In the genomic region with DNA sequence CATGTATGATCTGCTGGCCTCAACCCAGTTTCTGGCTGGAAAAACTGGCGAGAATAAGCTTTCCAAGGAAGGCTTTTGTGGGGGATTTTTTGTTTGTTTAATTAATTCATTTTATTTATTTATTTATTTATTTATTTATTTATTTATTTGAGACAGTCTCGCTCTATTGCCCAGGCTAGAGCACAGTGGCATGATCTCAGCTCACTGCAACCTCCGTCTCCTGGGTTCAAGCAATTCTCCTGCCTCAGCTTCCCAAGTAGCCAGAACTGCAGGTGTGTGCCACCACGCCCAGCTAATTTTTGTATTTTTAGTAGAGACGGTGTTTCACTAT, we compare ENCODE assay signal across 8 cellular contexts.
DNase-seq lines count a peak whose midpoint lies in the region; ATAC-seq, FAIRE-seq and TF ChIP-seq lines count a peak whose summit lies in the region.
"Not testable (repeated sequence)": the region's sequence is repeated elsewhere in the genome, so short reads cannot be mapped to it uniquely, and the experiment has no call there.

No MANE protein-coding gene starts in this region.

- H2AFZ ChIP-seq in GM23248; SK-N-SH (ENCODE audit: low read depth); astrocyte (ENCODE audit: low read depth, low read length); HepG2 (ENCODE audit: low read length); neuronal stem cell (ENCODE audit: low read length): not testable (repeated sequence)

- FAIRE-seq in astrocyte (lab: Jason Lieb, UNC); HepG2 (lab: Jason Lieb, UNC): not testable (repeated sequence)

- not testable (repeated sequence) for H3K79me1 ChIP-seq in neuronal stem cell (ENCODE audit: low read depth, low read length)

- H3K9me2 ChIP-seq in GM23248 (ENCODE audit: insufficient read depth); SK-N-SH: not testable (repeated sequence)

- intact Hi-C loops in esophagus muscularis mucosa (cut with DNase I); HepG2 (cut with micrococcal nuclease; ENCODE audit: unreplicated experiment); stomach (cut with DNase I; ENCODE audit: low total_unique reads): not testable (repeated sequence)

- not testable (repeated sequence) for BruUV-seq in HepG2 (replicated peaks; lab: Mats Ljungman, UMichigan)

- H4K20me1 ChIP-seq in GM23248 (ENCODE audit: insufficient read depth); SK-N-SH (ENCODE audit: insufficient read depth); astrocyte (ENCODE audit: insufficient read depth, low read length): not testable (repeated sequence)
- peaks cover 36% of the 10 kb centered on the region for H4K20me1 ChIP-seq in HepG2 (ENCODE audit: insufficient read depth, low read length)

- WGBS in GM23248 (ENCODE audit: low coverage in 1 of 2, low lambda C conversion rate in 2 of 2, missing lambda C conversion rate in 2 of 2), 2 experiments = 78% methylated on average over 5 of the region's 5 CpGs
- 96% methylated on average over 5 of the region's 5 CpGs for whole genome bisulfite sequencing in SK-N-SH (ENCODE audit: low lambda C conversion rate)
- 83% methylated on average over 5 of the region's 5 CpGs for WGBS in esophagus muscularis mucosa
- WGBS in HepG2 (ENCODE audit: low lambda C conversion rate) = 97% methylated on average over 5 of the region's 5 CpGs
- WGBS in neuronal stem cell (ENCODE audit: extremely low coverage in 2 of 2, insufficient read length in 2 of 2, insufficient replicate concordance in 1 of 2), 2 donors = no CpG with 5 or more reads among the region's 5 CpGs
- WGBS in stomach, 5 donors = 82 to 89% (median 83%) methylated on average over 5 of the region's 5 CpGs
- 94 to 95% methylated on average over 5 of the region's 5 CpGs for WGBS in upper lobe of left lung, 2 donors

- H3K4me2 ChIP-seq in GM23248 (ENCODE audit: unreplicated experiment) = peak overlapping the region; percentile 55
- H3K4me2 ChIP-seq in SK-N-SH = 0 out of 2 replicates have a peak overlapping the region, but pooled peaks have one; percentile 13
- peak overlapping the region; percentile 53 for H3K4me2 ChIP-seq in astrocyte (ENCODE audit: low read length)
- not testable (repeated sequence) for H3K4me2 ChIP-seq in HepG2 (ENCODE audit: low read depth, low read length); neuronal stem cell (ENCODE audit: insufficient read depth, low read length, poor library complexity, severe bottlenecking)

- not testable (repeated sequence) for H2BK120ac ChIP-seq in neuronal stem cell (ENCODE audit: low read depth, low read length)

- H3K36me3 Mint-ChIP-seq in astrocyte (ENCODE audit: low read depth, unreplicated experiment) = peaks cover 12% of the 10 kb centered on the region

- H3F3A ChIP-seq in GM23248 (ENCODE audit: insufficient read depth) (peaks cover 62% of the 10 kb centered on the region), SK-N-SH (replicated peaks; ENCODE audit: insufficient read depth) (peaks cover 72% of the 10 kb centered on the region)

- not testable (repeated sequence) for H3K23ac ChIP-seq in neuronal stem cell (ENCODE audit: low read depth, low read length, poor library complexity)

- DNase-seq in GM23248; SK-N-SH; astrocyte (ENCODE audit: low read depth); esophagus muscularis mucosa (ENCODE audit: extremely low spot score); HepG2 (ENCODE audit: low spot score); neuronal stem cell (ENCODE audit: low spot score); stomach; upper lobe of left lung: not testable (repeated sequence)

- POLR2A ChIA-PET in SK-N-SH (lab: Yijun Ruan, JAX) = not testable (repeated sequence)
- POLR2A ChIA-PET in HepG2 (lab: Yijun Ruan, JAX) = interaction anchor here (6.8 kb wide), 1 partner anchor 81 kb away, joined by 76 read pairs; a partner anchor contains a TSS

- not testable (repeated sequence) for H4K91ac ChIP-seq in neuronal stem cell (ENCODE audit: low read depth, low read length, poor library complexity)

- TF ChIP-seq RAD21 in SK-N-SH (IDR thresholded peaks at IDR 0.05; ENCODE audit: low read length); HepG2 (CRISPR knock-in tag; IDR thresholded peaks at IDR 0.05): not testable (repeated sequence)

- H3K27me3 ChIP-seq in GM23248 (replicated peaks; ENCODE audit: insufficient read depth); SK-N-SH (ENCODE audit: insufficient read depth); astrocyte (ENCODE audit: insufficient read depth, low read length); esophagus muscularis mucosa; HepG2 (ENCODE audit: control insufficient read depth in 1 of 2, insufficient read depth in 2 of 2, low read length in 2 of 2); neuronal stem cell (ENCODE audit: control insufficient read depth in 3 of 3, insufficient read depth in 3 of 3, low read depth in 1 of 3, low read length in 3 of 3); stomach; upper lobe of left lung: not testable (repeated sequence)

- not testable (repeated sequence) for H4K8ac ChIP-seq in neuronal stem cell (ENCODE audit: low read depth, low read length)

- not testable (repeated sequence) for H2BK5ac ChIP-seq in neuronal stem cell (ENCODE audit: low read length)

- in situ Hi-C loops in GM23248 (cut with MboI) = loop anchor here (10.0 kb wide), 2 partner anchors 107 to 347 kb away; no protein-coding TSS in a partner anchor
- in situ Hi-C loops in HepG2 (cut with HindIII; ENCODE audit: extremely low pct_ligation_motif_present, low pct_unique_long_range_greater_than_20kb) = loop anchor here (10.0 kb wide), 1 partner anchor 107 kb away; no protein-coding TSS in a partner anchor

- H3K9ac ChIP-seq in GM23248 = peak overlapping the region; percentile 23
- H3K9ac ChIP-seq in SK-N-SH; HepG2 (ENCODE audit: insufficient read depth, low read depth, low read length); neuronal stem cell (ENCODE audit: low read depth, low read length, poor library complexity): not testable (repeated sequence)
- peak overlapping the region; percentile 44 for H3K9ac ChIP-seq in astrocyte (ENCODE audit: low read length)

- H3K27ac Mint-ChIP-seq in astrocyte (ENCODE audit: unreplicated experiment) = peak overlapping the region; percentile 8

- H3K27me3 Mint-ChIP-seq in astrocyte (ENCODE audit: low read depth, unreplicated experiment) = not testable (repeated sequence)

- H3K4me3 Mint-ChIP-seq in astrocyte (ENCODE audit: unreplicated experiment) = not testable (repeated sequence)

- not testable (repeated sequence) for H3K4me3 ChIP-seq in GM23248; SK-N-SH (ENCODE audit: low read depth in 2 of 2, low read length in 1 of 2); astrocyte (ENCODE audit: insufficient read depth, low read depth, low read length); esophagus muscularis mucosa; HepG2 (replicated peaks in 1 of 3; ENCODE audit: insufficient read depth in 1 of 3, low read depth in 2 of 3, low read length in 3 of 3); neuronal stem cell (ENCODE audit: low read length in 2 of 2); stomach; upper lobe of left lung

- peaks cover 54% of the 10 kb centered on the region for H3K4me1 ChIP-seq in GM23248 (ENCODE audit: insufficient read depth)
- H3K4me1 ChIP-seq in SK-N-SH (ENCODE audit: control insufficient read depth in 1 of 2, insufficient read depth in 2 of 2, low read depth in 1 of 2, low read length in 1 of 2) = peaks cover 8 to 48% of the 10 kb centered on the region in 2 experiments
- peaks cover 63% of the 10 kb centered on the region for H3K4me1 ChIP-seq in astrocyte (ENCODE audit: insufficient read depth, low read length)
- H3K4me1 ChIP-seq in esophagus muscularis mucosa = peaks cover 46 to 64% (median 57%) of the 10 kb centered on the region in 4 donors
- H3K4me1 ChIP-seq in HepG2 (ENCODE audit: insufficient read depth, low read length) = peaks cover 23% of the 10 kb centered on the region
- not testable (repeated sequence) for H3K4me1 ChIP-seq in neuronal stem cell (ENCODE audit: control insufficient read depth in 2 of 2, insufficient read depth in 1 of 2, low read depth in 1 of 2, low read length in 2 of 2)
- H3K4me1 ChIP-seq in stomach = peaks cover 36 to 67% (median 50%) of the 10 kb centered on the region in 4 donors
- peaks cover 18 to 28% (median 27%) of the 10 kb centered on the region in 4 donors for H3K4me1 ChIP-seq in upper lobe of left lung

- not testable (repeated sequence) for H3K14ac ChIP-seq in neuronal stem cell (ENCODE audit: low read length)

- not testable (repeated sequence) for H3K4ac ChIP-seq in neuronal stem cell (ENCODE audit: low read length)

- CTCF ChIA-PET in SK-N-SH (lab: Yijun Ruan, JAX) = interaction anchor here (0.7 to 16.3 kb wide), 4 partner anchors 72 to 104 kb away, joined by 3 to 546 read pairs (median 4); no protein-coding TSS in a partner anchor
- CTCF ChIA-PET in HepG2 (lab: Yijun Ruan, JAX; ENCODE audit: low intra/inter-chr PET ratio, low total read pairs) = not testable (repeated sequence)

- peak overlapping the region; percentile 23 for H3K18ac ChIP-seq in neuronal stem cell (ENCODE audit: low read length)

- H3K27ac ChIP-seq in GM23248 (peak overlapping the region; percentile 87), SK-N-SH (ENCODE audit: low read depth in 2 of 2, low read length in 1 of 2) (peak overlapping the region; percentile 50 to 97), astrocyte (ENCODE audit: low read depth, low read length) (peak overlapping the region; percentile 97), esophagus muscularis mucosa (replicated peaks in 1 of 4) (peak overlapping the region; percentile 59 to 83 (median 78)), stomach (peak overlapping the region in 4 of 5 donors; percentile 63 to 87 (median 84)), upper lobe of left lung (peak overlapping the region in 3 of 4 donors; percentile 27 to 85 (median 52))
- H3K27ac ChIP-seq in HepG2 (ENCODE audit: extremely low read length, insufficient read depth, low read length); neuronal stem cell (replicated peaks; ENCODE audit: low read length): not testable (repeated sequence)

- not testable (repeated sequence) for H2BK12ac ChIP-seq in neuronal stem cell (ENCODE audit: low read length)

- TF ChIP-seq CTCF in SK-N-SH (IDR thresholded peaks at IDR 0.05); astrocyte (IDR thresholded peaks at IDR 0.05; ENCODE audit: insufficient read depth, low read depth, low read length); esophagus muscularis mucosa (IDR thresholded peaks at IDR 0.05); HepG2 (CRISPR knock-in tag; IDR thresholded peaks at IDR 0.05); stomach (IDR thresholded peaks at IDR 0.05); upper lobe of left lung (IDR thresholded peaks at IDR 0.05): not testable (repeated sequence)

- peaks cover 44% of the 10 kb centered on the region for H3K4me1 Mint-ChIP-seq in astrocyte (ENCODE audit: low read depth, unreplicated experiment)

- peaks cover 20% of the 10 kb centered on the region; the same call in 1 of the 2 replicates for H3K36me3 ChIP-seq in GM23248 (ENCODE audit: low read depth)
- peaks cover 25 to 57% of the 10 kb centered on the region in 2 experiments for H3K36me3 ChIP-seq in SK-N-SH (replicated peaks in 1 of 2; ENCODE audit: control insufficient read depth in 1 of 2, insufficient read depth in 2 of 2, low read length in 1 of 2)
- peaks cover 18% of the 10 kb centered on the region for H3K36me3 ChIP-seq in astrocyte (ENCODE audit: insufficient read depth, low read length)
- peaks cover 17 to 56% (median 55%) of the 10 kb centered on the region in 4 donors for H3K36me3 ChIP-seq in esophagus muscularis mucosa
- peaks cover 50 to 89% of the 10 kb centered on the region in 2 experiments for H3K36me3 ChIP-seq in HepG2 (replicated peaks in 1 of 2; ENCODE audit: control insufficient read depth in 1 of 2, insufficient read depth in 2 of 2, low read length in 2 of 2)
- H3K36me3 ChIP-seq in neuronal stem cell (replicated peaks in 1 of 2; ENCODE audit: control insufficient read depth in 2 of 2, insufficient read depth in 2 of 2, low read length in 2 of 2) = peaks cover 26 to 99% of the 10 kb centered on the region in 2 donors
- H3K36me3 ChIP-seq in stomach = peaks cover 38 to 77% (median 66%) of the 10 kb centered on the region in 4 donors
- H3K36me3 ChIP-seq in upper lobe of left lung = peaks cover 11 to 72% (median 39%) of the 10 kb centered on the region in 4 donors

- TF ChIP-seq POLR2A in esophagus muscularis mucosa (IDR thresholded peaks at IDR 0.05; ENCODE audit: low read depth); HepG2 (IDR thresholded peaks at IDR 0.05; ENCODE audit: insufficient read depth in 1 of 2, low read depth in 2 of 2, low read length in 2 of 2); stomach (IDR thresholded peaks at IDR 0.05); upper lobe of left lung (IDR thresholded peaks at IDR 0.05): not testable (repeated sequence)

- H2BK15ac ChIP-seq in neuronal stem cell (ENCODE audit: low read length) = not testable (repeated sequence)

- not testable (repeated sequence) for H3K9me3 Mint-ChIP-seq in astrocyte (ENCODE audit: unreplicated experiment)

- not testable (repeated sequence) for H3K9me3 ChIP-seq in GM23248 (ENCODE audit: low read depth); SK-N-SH; astrocyte (ENCODE audit: insufficient read depth, low read depth, low read length); esophagus muscularis mucosa; HepG2 (ENCODE audit: low read length); neuronal stem cell (replicated peaks in 1 of 2; ENCODE audit: control insufficient read depth in 2 of 2, insufficient read depth in 1 of 2, low read depth in 1 of 2, low read length in 2 of 2); stomach; upper lobe of left lung

- not testable (repeated sequence) for H2AK5ac ChIP-seq in neuronal stem cell (ENCODE audit: low read depth, low read length)

- H3K79me2 ChIP-seq in GM23248 (ENCODE audit: insufficient read depth) (peaks cover 13% of the 10 kb centered on the region), SK-N-SH (ENCODE audit: insufficient read depth) (peaks cover 36% of the 10 kb centered on the region), HepG2 (ENCODE audit: insufficient read depth, low read length) (peaks cover 32% of the 10 kb centered on the region)
- not testable (repeated sequence) for H3K79me2 ChIP-seq in astrocyte (ENCODE audit: insufficient read depth, low read length)

- not testable (repeated sequence) for ATAC-seq in HepG2; upper lobe of left lung (ENCODE audit: low FRiP score in 2 of 2)

- TF ChIP-seq EP300 in SK-N-SH (IDR thresholded peaks at IDR 0.05; ENCODE audit: borderline replicate concordance in 1 of 2, low read depth in 1 of 2, low read length in 1 of 2); esophagus muscularis mucosa (IDR thresholded peaks at IDR 0.05); HepG2 (IDR thresholded peaks at IDR 0.05; ENCODE audit: low read depth in 2 of 2, low read length in 2 of 2); HepG2 (CRISPR knock-in tag; IDR thresholded peaks at IDR 0.05; ENCODE audit: borderline replicate concordance); stomach (IDR thresholded peaks at IDR 0.05); upper lobe of left lung (IDR thresholded peaks at IDR 0.05): not testable (repeated sequence)
